Comparison of ENCODE assay signal across 18 cellular contexts in the genomic region with DNA sequence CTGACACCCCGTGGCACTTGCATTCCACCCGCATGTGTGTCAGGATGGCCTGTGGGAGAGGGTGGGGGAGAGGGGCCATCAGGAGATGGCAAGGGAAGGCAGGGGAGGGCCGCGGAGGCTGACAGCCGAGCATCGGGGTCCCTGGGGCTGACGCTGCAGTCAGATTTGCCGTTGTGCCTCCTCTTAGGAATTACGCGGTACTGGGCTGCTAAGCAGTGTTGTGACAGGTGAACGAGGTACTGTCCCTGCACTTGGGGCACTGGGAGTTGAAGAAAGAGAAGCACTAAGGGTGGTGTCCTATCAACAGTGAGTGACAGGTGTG. TPM values are rescaled to one million over a fixed set of nuclear protein-coding genes. Genes with fewer than 3 reads are reported as not detected.
"Had no signal": no experiment of that assay in that cellular context is flagged by ENCODE, and none has a peak within 500 bp of the region (broad histone marks: within the 10 kb centered on the region; RNA-seq: fewer than 3 reads in every experiment).

No MANE protein-coding gene starts in this region.

- DNase-seq: activated CD4-positive, alpha-beta T cell treated with anti-CD3 and anti-CD28 coated beads, Interleukin-2, amount 50 U/mL, for 48 hours; activated T-cell treated with anti-CD3 and anti-CD28 coated beads, Interleukin-2, amount 50 U/mL, for 72 hours; anterior cingulate cortex; brain microvascular endothelial cell; cortex of kidney; effector CD4-positive, alpha-beta T cell; midbrain; stimulated activated CD4-positive, alpha-beta T cell treated with anti-CD3 and anti-CD28 coated beads, Interleukin-12 subunit alpha, Interleukin-12 subunit beta, amount 100 ng/mL, for 4 hours; stimulated activated CD4-positive, alpha-beta T cell treated with anti-CD3 and anti-CD28 coated beads, Interleukin-2, amount 100 ng/mL, for 24 hours; stimulated activated naive CD4-positive, alpha-beta T cell; substantia nigra; T-helper 9 cell had no signal

- H3K9me3 ChIP-seq: esophagus muscularis mucosa, neutrophil, tibial nerve had no signal

- H3K27ac Mint-ChIP-seq: activated naive CD8-positive, alpha-beta T cell; activated T-cell treated with anti-CD3 and anti-CD28 coated beads, Interleukin-2, amount 50 U/mL, for 72 hours had no signal

- H3K27ac ChIP-seq: brain microvascular endothelial cell, esophagus muscularis mucosa, neutrophil had no signal

- H3K9me3 Mint-ChIP-seq: activated T-cell treated with anti-CD3 and anti-CD28 coated beads, Interleukin-2, amount 50 U/mL, for 72 hours had no signal

- H3K27me3 ChIP-seq: brain microvascular endothelial cell, esophagus muscularis mucosa, neutrophil, tibial nerve had no signal

- ATAC-seq: activated CD4-positive, CD25-positive, alpha-beta regulatory T cell treated with anti-CD3 and anti-CD28 coated beads, Interleukin-2, amount 50 U/mL, for 24 hours had no signal

- H3K4me3 Mint-ChIP-seq: activated naive CD8-positive, alpha-beta T cell; activated T-cell treated with anti-CD3 and anti-CD28 coated beads, Interleukin-2, amount 50 U/mL, for 72 hours had no signal

- H3K4me3 ChIP-seq: esophagus muscularis mucosa, lung, tibial nerve had no signal

- H3K27me3 Mint-ChIP-seq: activated naive CD8-positive, alpha-beta T cell had no signal

RNA-seq across cellular contexts. Expression of gene WNT4, which starts 22.5 kb away (rescaled TPM):
- total RNA-seq: activated T-cell treated with anti-CD3 and anti-CD28 coated beads, Interleukin-2, amount 50 U/mL, for 72 hours had no signal
